26 cellular contexts compared by ENCODE assay signal in genomic region chr13:110770678-110771077, GRCh38.
"Had no signal": no experiment of that assay in that cellular context is flagged by ENCODE, and none has a peak within 500 bp of the region (broad histone marks: within the 10 kb centered on the region; RNA-seq: fewer than 3 reads in every experiment).

No MANE protein-coding gene starts in this region.

- H3K79me2 ChIP-seq: parathyroid adenoma had no signal

- H3K4me3 Mint-ChIP-seq: immature natural killer cell; memory B cell; naive thymus-derived CD4-positive, alpha-beta T cell; nephron; neural progenitor cell; stimulated activated memory B cell treated with anti-CD40 and anti-IgM and Interleukin-4, amounts not matched to agents 10 μg/mL and 1 μg/mL and 100 μg/mL, for 72 hours had no signal

- H3K27me3 ChIP-seq: neural progenitor cell, sigmoid colon, testis, upper lobe of left lung had no signal

- H3K4me2 ChIP-seq: neural progenitor cell had no signal

- H3K27me3 Mint-ChIP-seq: progenitor cell of endocrine pancreas had no signal

- H3K9ac ChIP-seq: neural progenitor cell, parathyroid adenoma had no signal

- ATAC-seq: left colon; left ventricle myocardium superior; naive thymus-derived CD4-positive, alpha-beta T cell; stimulated activated memory B cell treated with anti-CD40 and anti-IgM and Interleukin-4, amounts not matched to agents 10 μg/mL and 1 μg/mL and 100 μg/mL, for 72 hours; stimulated activated naive CD8-positive, alpha-beta T cell treated with anti-CD3 and anti-CD28 coated beads, Interleukin-15, Interleukin-2, amounts not matched to agents 100 U/mL and 50 U/mL, for 24 hours had no signal

- H2AFZ ChIP-seq: neural progenitor cell, parathyroid adenoma had no signal

- H3K27ac Mint-ChIP-seq: memory B cell; naive thymus-derived CD4-positive, alpha-beta T cell; neural progenitor cell; progenitor cell of endocrine pancreas; stimulated activated memory B cell treated with anti-CD40 and anti-IgM and Interleukin-4, amounts not matched to agents 10 μg/mL and 1 μg/mL and 100 μg/mL, for 72 hours had no signal

- H3K4me1 ChIP-seq: esophagus squamous epithelium, neural progenitor cell, parathyroid adenoma, sigmoid colon, testis, tibial artery, upper lobe of left lung had no signal

- DNase-seq: effector memory CD4-positive, alpha-beta T cell; esophagus squamous epithelium; foreskin melanocyte; hypothalamus; islet precursor cell; left colon; left ventricle myocardium superior; midbrain; naive thymus-derived CD4-positive, alpha-beta T cell; sigmoid colon; stimulated activated CD4-positive, alpha-beta T cell treated with anti-CD3 and anti-CD28 coated beads, Interleukin-4, amount 100 ng/mL, for 4 hours; stimulated activated naive CD8-positive, alpha-beta T cell treated with anti-CD3 and anti-CD28 coated beads, Interleukin-15, Interleukin-2, amounts not matched to agents 100 U/mL and 50 U/mL, for 24 hours; substantia nigra; testis; tibial artery; upper lobe of left lung had no signal

- H3K4me1 Mint-ChIP-seq: memory B cell; nephron; stimulated activated memory B cell treated with anti-CD40 and anti-IgM and Interleukin-4, amounts not matched to agents 10 μg/mL and 1 μg/mL and 100 μg/mL, for 72 hours had no signal

- H3K36me3 ChIP-seq: esophagus squamous epithelium, neural progenitor cell, sigmoid colon, tibial artery, upper lobe of left lung had no signal

- H3K27ac ChIP-seq: coronary artery, esophagus squamous epithelium, neural progenitor cell, parathyroid adenoma, sigmoid colon, testis, tibial artery had no signal

- H3K9me3 Mint-ChIP-seq: immature natural killer cell; memory B cell; nephron; neural progenitor cell; stimulated activated memory B cell treated with anti-CD40 and anti-IgM and Interleukin-4, amounts not matched to agents 10 μg/mL and 1 μg/mL and 100 μg/mL, for 72 hours had no signal

- H3K36me3 Mint-ChIP-seq: immature natural killer cell; memory B cell; naive thymus-derived CD4-positive, alpha-beta T cell; neural progenitor cell; stimulated activated memory B cell treated with anti-CD40 and anti-IgM and Interleukin-4, amounts not matched to agents 10 μg/mL and 1 μg/mL and 100 μg/mL, for 72 hours had no signal

- H3K4me3 ChIP-seq: coronary artery, esophagus squamous epithelium, lung, neural progenitor cell, sigmoid colon, testis, tibial artery, upper lobe of left lung had no signal

- FAIRE-seq: urothelium cell line had no signal

- H3K9me3 ChIP-seq: esophagus squamous epithelium, sigmoid colon, testis, tibial artery, upper lobe of left lung had no signal
